Comparison of ENCODE assay signal across 32 cellular contexts in the genomic region with DNA sequence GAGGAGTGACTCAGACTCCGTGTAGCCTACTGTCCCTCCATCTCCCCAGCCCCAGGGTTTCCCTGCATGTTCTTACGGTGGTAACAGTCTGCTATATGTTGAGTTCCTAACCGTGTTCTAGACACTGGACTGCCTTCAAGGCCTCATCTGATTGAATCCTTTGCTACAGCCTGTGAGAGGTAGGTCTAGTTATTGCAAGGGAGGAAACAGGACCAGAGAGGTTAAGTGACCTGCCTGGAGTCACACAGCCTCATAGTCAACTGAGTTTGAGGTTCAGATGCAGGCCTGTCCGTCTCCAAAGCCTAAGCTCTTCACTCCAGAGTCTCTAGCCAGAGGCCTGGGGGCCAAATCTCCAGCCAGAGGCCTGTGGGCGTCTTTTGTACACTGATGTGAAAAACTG.
"Had no signal": no experiment of that assay in that cellular context is flagged by ENCODE, and none has a peak within 500 bp of the region (broad histone marks: within the 10 kb centered on the region; RNA-seq: fewer than 3 reads in every experiment).

No MANE protein-coding gene starts in this region.

- H3K27me3 ChIP-seq: adrenal gland, body of pancreas, cardiac muscle cell, colonic mucosa, esophagus squamous epithelium, gastroesophageal sphincter, heart right ventricle had no signal

- H3K36me3 ChIP-seq: adrenal gland, cardiac muscle cell, colonic mucosa had no signal

- H3K27ac ChIP-seq: adrenal gland, body of pancreas, cardiac muscle cell, colonic mucosa, epithelial cell of prostate, esophagus squamous epithelium, gastroesophageal sphincter, heart right ventricle had no signal

- H3K27ac Mint-ChIP-seq: activated CD4-positive, alpha-beta memory T cell treated with anti-CD3 and anti-CD28 coated beads for 36 hours; activated CD4-positive, alpha-beta T cell treated with anti-CD3 and anti-CD28 coated beads for 36 hours; activated CD4-positive, alpha-beta T cell treated with anti-CD3 and anti-CD28 coated beads, Interleukin-2, amount 10 ng/mL, durations not matched to agents 24 days and 14 days; activated CD8-positive, alpha-beta memory T cell treated with anti-CD3 and anti-CD28 coated beads, Interleukin-2, amount 10 ng/mL, durations not matched to agents 7 days and 5 days; activated CD8-positive, alpha-beta T cell treated with anti-CD3 and anti-CD28 coated beads, Interleukin-2, amount 10 ng/mL, durations not matched to agents 7 days and 5 days; activated naive CD4-positive, alpha-beta T cell treated with anti-CD3 and anti-CD28 coated beads for 36 hours; activated naive CD4-positive, alpha-beta T cell treated with anti-CD3 and anti-CD28 coated beads, Interleukin-2, amount 50 U/mL, for 24 hours; activated naive CD8-positive, alpha-beta T cell treated with anti-CD3 and anti-CD28 coated beads for 36 hours; activated naive CD8-positive, alpha-beta T cell treated with anti-CD3 and anti-CD28 coated beads, Interleukin-2, amount 50 U/mL, for 24 hours; activated T-helper 1 cell treated with anti-CD3 and anti-CD28 coated beads, Interleukin-12 subunit alpha, Interleukin-12 subunit beta, Interleukin-2, Interleukin-4 antibody, amounts not matched to agents 30 ng/mL and 10 ng/mL and 1 ng/mL, durations not matched to agents 14 hours and 24 hours and 36 hours; activated T-helper 2 cell treated with anti-CD3 and anti-CD28 coated beads, Interferon-gamma antibody, Interleukin-2, Interleukin-4, amounts not matched to agents 10 μg/mL and 5 μg/mL and 100 μg/mL, durations not matched to agents 14 hours and 24 hours and 36 hours had no signal

- H3K36me3 Mint-ChIP-seq: activated CD4-positive, alpha-beta memory T cell treated with anti-CD3 and anti-CD28 coated beads for 36 hours; activated naive CD4-positive, alpha-beta T cell treated with anti-CD3 and anti-CD28 coated beads, Interleukin-2, amount 50 U/mL, for 24 hours; activated naive CD8-positive, alpha-beta T cell treated with anti-CD3 and anti-CD28 coated beads for 36 hours had no signal

- FAIRE-seq: endometrium, endothelial cell of umbilical vein had no signal

- H3K4me1 ChIP-seq: adrenal gland, body of pancreas, colonic mucosa, gastroesophageal sphincter, heart right ventricle had no signal

- H3K27me3 Mint-ChIP-seq: activated CD4-positive, alpha-beta memory T cell treated with anti-CD3 and anti-CD28 coated beads for 36 hours; activated CD4-positive, alpha-beta T cell treated with anti-CD3 and anti-CD28 coated beads for 36 hours; activated CD4-positive, alpha-beta T cell treated with anti-CD3 and anti-CD28 coated beads, Interleukin-2, amount 10 ng/mL, durations not matched to agents 24 days and 14 days; activated CD8-positive, alpha-beta memory T cell treated with anti-CD3 and anti-CD28 coated beads, Interleukin-2, amount 10 ng/mL, durations not matched to agents 7 days and 5 days had no signal

- DNase-seq: activated CD4-positive, alpha-beta memory T cell treated with anti-CD3 and anti-CD28 coated beads for 36 hours; activated CD4-positive, alpha-beta T cell treated with anti-CD3 and anti-CD28 coated beads for 36 hours; activated CD4-positive, alpha-beta T cell treated with anti-CD3 and anti-CD28 coated beads, Interleukin-2, amount 10 ng/mL, durations not matched to agents 24 days and 14 days; activated CD4-positive, CD25-positive, alpha-beta regulatory T cell; activated CD4-positive, CD25-positive, alpha-beta regulatory T cell treated with anti-CD3 and anti-CD28 coated beads, Interleukin-2, amount 50 U/mL, for 72 hours; activated CD8-positive, alpha-beta memory T cell treated with anti-CD3 and anti-CD28 coated beads, Interleukin-2, amount 10 ng/mL, durations not matched to agents 7 days and 5 days; activated CD8-positive, alpha-beta memory T cell treated with anti-CD3 and anti-CD28 coated beads, Interleukin-2, amount 50 U/mL, for 4 hours; activated CD8-positive, alpha-beta T cell treated with anti-CD3 and anti-CD28 coated beads, Interleukin-2, amount 10 ng/mL, durations not matched to agents 7 days and 5 days; activated naive CD4-positive, alpha-beta T cell treated with anti-CD3 and anti-CD28 coated beads for 36 hours; activated naive CD8-positive, alpha-beta T cell treated with anti-CD3 and anti-CD28 coated beads for 36 hours; activated naive CD8-positive, alpha-beta T cell treated with anti-CD3 and anti-CD28 coated beads, Interleukin-2, amount 50 U/mL, for 24 hours; activated T-cell treated with anti-CD3 and anti-CD28 coated beads, Interleukin-2, amount 50 U/mL, for 1 hour; activated T-cell treated with anti-CD3 and anti-CD28 coated beads, Interleukin-2, amount 50 U/mL, for 48 hours; adrenal gland; amygdala; body of pancreas; central memory CD4-positive, alpha-beta T cell; cerebellar nuclear complex; colonic mucosa; effector CD8-positive, alpha-beta T cell; esophagus squamous epithelium; foreskin melanocyte; heart right ventricle; T-helper 2 cell had no signal

- H3K4me1 Mint-ChIP-seq: activated CD4-positive, alpha-beta T cell treated with anti-CD3 and anti-CD28 coated beads for 36 hours; activated CD4-positive, alpha-beta T cell treated with anti-CD3 and anti-CD28 coated beads, Interleukin-2, amount 10 ng/mL, durations not matched to agents 24 days and 14 days; activated CD8-positive, alpha-beta memory T cell treated with anti-CD3 and anti-CD28 coated beads, Interleukin-2, amount 10 ng/mL, durations not matched to agents 7 days and 5 days; activated naive CD4-positive, alpha-beta T cell treated with anti-CD3 and anti-CD28 coated beads, Interleukin-2, amount 50 U/mL, for 24 hours; activated naive CD8-positive, alpha-beta T cell treated with anti-CD3 and anti-CD28 coated beads for 36 hours; activated naive CD8-positive, alpha-beta T cell treated with anti-CD3 and anti-CD28 coated beads, Interleukin-2, amount 50 U/mL, for 24 hours had no signal

- ATAC-seq: activated CD4-positive, alpha-beta T cell treated with anti-CD3 and anti-CD28 coated beads for 36 hours; activated CD8-positive, alpha-beta memory T cell treated with anti-CD3 and anti-CD28 coated beads, Interleukin-2, amount 10 ng/mL, durations not matched to agents 7 days and 5 days; activated CD8-positive, alpha-beta T cell treated with anti-CD3 and anti-CD28 coated beads, Interleukin-2, amount 10 ng/mL, durations not matched to agents 7 days and 5 days; activated naive CD8-positive, alpha-beta T cell treated with anti-CD3 and anti-CD28 coated beads, Interleukin-2, amount 50 U/mL, for 24 hours; body of pancreas; gastroesophageal sphincter had no signal

- H3K4me3 ChIP-seq: adrenal gland, body of pancreas, cardiac muscle cell, colonic mucosa, esophagus squamous epithelium, gastroesophageal sphincter, heart right ventricle had no signal

- H3K9me3 Mint-ChIP-seq: activated CD4-positive, alpha-beta memory T cell treated with anti-CD3 and anti-CD28 coated beads for 36 hours; activated CD4-positive, alpha-beta T cell treated with anti-CD3 and anti-CD28 coated beads, Interleukin-2, amount 10 ng/mL, durations not matched to agents 24 days and 14 days; activated naive CD4-positive, alpha-beta T cell treated with anti-CD3 and anti-CD28 coated beads for 36 hours; activated naive CD4-positive, alpha-beta T cell treated with anti-CD3 and anti-CD28 coated beads, Interleukin-2, amount 50 U/mL, for 24 hours; activated naive CD8-positive, alpha-beta T cell treated with anti-CD3 and anti-CD28 coated beads for 36 hours; activated naive CD8-positive, alpha-beta T cell treated with anti-CD3 and anti-CD28 coated beads, Interleukin-2, amount 50 U/mL, for 24 hours; activated T-helper 1 cell treated with anti-CD3 and anti-CD28 coated beads, Interleukin-12 subunit alpha, Interleukin-12 subunit beta, Interleukin-2, Interleukin-4 antibody, amounts not matched to agents 30 ng/mL and 10 ng/mL and 1 ng/mL, durations not matched to agents 14 hours and 24 hours and 36 hours; activated T-helper 2 cell treated with anti-CD3 and anti-CD28 coated beads, Interferon-gamma antibody, Interleukin-2, Interleukin-4, amounts not matched to agents 10 μg/mL and 5 μg/mL and 100 μg/mL, durations not matched to agents 14 hours and 24 hours and 36 hours had no signal

- H3K9me3 ChIP-seq: adrenal gland, body of pancreas, colonic mucosa, esophagus squamous epithelium, gastroesophageal sphincter, heart right ventricle had no signal

- H3K4me3 Mint-ChIP-seq: activated CD4-positive, alpha-beta memory T cell treated with anti-CD3 and anti-CD28 coated beads for 36 hours; activated CD4-positive, alpha-beta T cell treated with anti-CD3 and anti-CD28 coated beads for 36 hours; activated CD4-positive, alpha-beta T cell treated with anti-CD3 and anti-CD28 coated beads, Interleukin-2, amount 10 ng/mL, durations not matched to agents 24 days and 14 days; activated CD8-positive, alpha-beta memory T cell treated with anti-CD3 and anti-CD28 coated beads, Interleukin-2, amount 10 ng/mL, durations not matched to agents 7 days and 5 days; activated CD8-positive, alpha-beta T cell treated with anti-CD3 and anti-CD28 coated beads, Interleukin-2, amount 10 ng/mL, durations not matched to agents 7 days and 5 days; activated naive CD4-positive, alpha-beta T cell treated with anti-CD3 and anti-CD28 coated beads for 36 hours; activated naive CD4-positive, alpha-beta T cell treated with anti-CD3 and anti-CD28 coated beads, Interleukin-2, amount 50 U/mL, for 24 hours; activated naive CD8-positive, alpha-beta T cell treated with anti-CD3 and anti-CD28 coated beads for 36 hours; activated naive CD8-positive, alpha-beta T cell treated with anti-CD3 and anti-CD28 coated beads, Interleukin-2, amount 50 U/mL, for 24 hours; activated T-helper 1 cell treated with anti-CD3 and anti-CD28 coated beads, Interleukin-12 subunit alpha, Interleukin-12 subunit beta, Interleukin-2, Interleukin-4 antibody, amounts not matched to agents 30 ng/mL and 10 ng/mL and 1 ng/mL, durations not matched to agents 14 hours and 24 hours and 36 hours had no signal
